Comparison of ENCODE assay signal across 19 cellular contexts in the genomic region with DNA sequence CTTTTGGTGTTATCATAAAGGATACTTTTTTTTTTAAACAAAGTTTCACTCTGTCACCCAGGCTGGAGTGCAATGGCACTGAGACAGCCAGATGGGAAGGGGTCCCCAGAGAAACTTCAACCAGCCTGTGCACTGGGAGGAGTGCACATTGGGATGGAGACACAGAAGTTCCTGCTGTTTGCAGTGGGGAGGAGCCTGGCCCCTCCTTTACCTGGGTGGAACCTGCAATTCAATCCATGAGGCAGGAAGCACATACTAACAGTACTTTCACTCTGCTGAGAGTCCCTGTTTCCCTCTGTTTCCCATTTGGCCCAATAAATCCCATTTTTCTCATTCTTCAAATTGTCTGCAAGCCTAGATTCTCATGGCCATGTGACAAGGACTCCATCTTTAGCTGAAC. TPM values are rescaled to one million over a fixed set of nuclear protein-coding genes. Genes with fewer than 3 reads are reported as not detected.
A peak's percentile ranks its signal among the peaks of the same experiment; 100 is the strongest.
DNase-seq lines count a peak whose midpoint lies in the region; ATAC-seq, FAIRE-seq and TF ChIP-seq lines count a peak whose summit lies in the region.
"Had no signal": no experiment of that assay in that cellular context is flagged by ENCODE, and none has a peak within 500 bp of the region (broad histone marks: within the 10 kb centered on the region; RNA-seq: fewer than 3 reads in every experiment).

No MANE protein-coding gene starts in this region.

- H3K9me3 ChIP-seq in breast epithelium (peaks cover 3 to 8% of the 10 kb centered on the region in 2 donors), colonic mucosa (no peaks in the 10 kb centered on the region), mucosa of descending colon (peaks cover 2% of the 10 kb centered on the region)

- TF ChIP-seq CTCF in breast epithelium (IDR thresholded peaks at IDR 0.05): no peak
- TF ChIP-seq CTCF in colonic mucosa (IDR thresholded peaks at IDR 0.05): no peak
- TF ChIP-seq CTCF in mucosa of descending colon (IDR thresholded peaks at IDR 0.05): no peak

- H3K4me1 ChIP-seq in breast epithelium (no peaks in the 10 kb centered on the region), colonic mucosa (no peaks in the 10 kb centered on the region), mucosa of descending colon (ENCODE audit: low read depth) (no peaks in the 10 kb centered on the region)
- H3K4me1 ChIP-seq: BLaER1 treated with 17β-estradiol and CSF1 and Interleukin-3, amounts not matched to agents 10 nM and 100 nM had no signal

- H3K4me3 ChIP-seq in breast epithelium: no peak overlapping the region
- no peak overlapping the region for H3K4me3 ChIP-seq in colonic mucosa
- H3K4me3 ChIP-seq in mucosa of descending colon: no peak overlapping the region
- H3K4me3 ChIP-seq: BLaER1 treated with 17β-estradiol and CSF1 and Interleukin-3, amounts not matched to agents 10 nM and 100 nM; GM12878 had no signal

- ATAC-seq in mucosa of descending colon (peak; percentile 84), HG02588 (IDR thresholded peaks at IDR 0.05; ENCODE audit: unreplicated experiment) (no peak)
- ATAC-seq: GM12878, HepG2 had no signal

- H3K9ac ChIP-seq in colonic mucosa (ENCODE audit: low read depth in 2 of 2, low read length in 2 of 2): no peak overlapping the region
- H3K9ac ChIP-seq: BLaER1 treated with 17β-estradiol and CSF1 and Interleukin-3, amounts not matched to agents 10 nM and 100 nM had no signal

- H3K36me3 ChIP-seq in breast epithelium (no peaks in the 10 kb centered on the region), colonic mucosa (no peaks in the 10 kb centered on the region), mucosa of descending colon (ENCODE audit: low read depth) (no peaks in the 10 kb centered on the region)
- H3K36me3 ChIP-seq: BLaER1 treated with 17β-estradiol and CSF1 and Interleukin-3, amounts not matched to agents 10 nM and 100 nM had no signal

- in situ Hi-C loops in T47D (cut with HindIII; ENCODE audit: low pct_unique_long_range_greater_than_20kb, low sequenced_read_pairs): no loop called here

- DNase-seq in T47D (ENCODE audit: low read depth in 1 of 2, low spot score in 1 of 2) (peak; percentile 35 to 37), breast epithelium (ENCODE audit: low spot score in 2 of 2) (no peak), colonic mucosa (peak; percentile 61), mucosa of descending colon (peak in 2 of 3 donors; percentile 58 to 64), A172 (ENCODE audit: low spot score) (no peak), T-helper 1 cell (no peak), GM12892 (ENCODE audit: insufficient read length) (no peak)
- DNase-seq: 8988T; ACHN; CD4-positive, CD25-positive, alpha-beta regulatory T cell; DMS79; HCEC 1CT had no signal

- intact Hi-C loops in breast epithelium (cut with DNase I; ENCODE audit: low total_unique reads) (no loop called here), colonic mucosa (cut with DNase I) (no loop called here), mucosa of descending colon (cut with DNase I, micrococcal nuclease) (no loop called here)

- H3K27me3 ChIP-seq in breast epithelium: peaks cover 0 to under 1% of the 10 kb centered on the region in 2 donors
- no peaks in the 10 kb centered on the region for H3K27me3 ChIP-seq in colonic mucosa
- H3K27me3 ChIP-seq: BLaER1 treated with 17β-estradiol and CSF1 and Interleukin-3, amounts not matched to agents 10 nM and 100 nM had no signal

- no peak for FAIRE-seq in GM12892 (lab: Jason Lieb, UNC)
- FAIRE-seq: GM12878, GM19239, HepG2, HTR-8/SVneo had no signal

- no peak overlapping the region for H3K27ac ChIP-seq in breast epithelium
- H3K27ac ChIP-seq in colonic mucosa: no peak overlapping the region
- H3K27ac ChIP-seq: BLaER1 treated with 17β-estradiol and CSF1 and Interleukin-3, amounts not matched to agents 10 nM and 100 nM had no signal

- no peak for TF ChIP-seq POLR2A in breast epithelium (IDR thresholded peaks at IDR 0.05)
- no peak for TF ChIP-seq POLR2A in GM12892 (IDR thresholded peaks at IDR 0.05; ENCODE audit: low read depth, low read length)

RNA-seq across cellular contexts. Expression of a gene that starts 42.3 kb away (rescaled TPM):
- total RNA-seq in breast epithelium: not detected
- total RNA-seq in colonic mucosa: 1 to 10 TPM in 1 of 2 donors, under 1 TPM in 1; 0.05 to 1.2 TPM
- total RNA-seq in mucosa of descending colon: 1 to 10 TPM in 1 of 3 donors, under 1 TPM in 2; 0.14 to 1.6 (median 0.70) TPM
- not detected in 2 replicates for total RNA-seq in A172 (2014; rRNA removed; shearing (Covaris generic))
- 0.11 TPM for polyA plus RNA-seq in GM12892 (2012; ENCODE audit: missing spikeins)
- total RNA-seq: CD4-positive, CD25-positive, alpha-beta regulatory T cell; G401; GM12878 had no signal

RNA-seq across cellular contexts. Expression of a gene that starts 53.4 kb away (rescaled TPM):
- total RNA-seq in breast epithelium (10 to 100 TPM; 31.8 to 42.9 (median 37.5) TPM), colonic mucosa (10 to 100 TPM; 35.9 to 36.3 TPM), mucosa of descending colon (10 to 100 TPM; 35.3 to 43.3 (median 36.5) TPM)
- total RNA-seq in A172 (2014; rRNA removed; shearing (Covaris generic)): 41.3 and 54.1 TPM in 2 replicates
- polyA plus RNA-seq in GM12892 (2012; ENCODE audit: missing spikeins): 29.5 TPM

Comparison
In these comparisons a context has a peak if more than half of its experiments do, and no peak if none do; other contexts are left out.
1. DNase-seq: peak in T47D (2 of 2), colonic mucosa (single experiment) and mucosa of descending colon (2 of 3); none in breast epithelium (0 of 2), A172 (single experiment), T-helper 1 cell (0 of 5) and GM12892 (single experiment).